Comparison of ENCODE assay signal across 14 cellular contexts in the genomic region with DNA sequence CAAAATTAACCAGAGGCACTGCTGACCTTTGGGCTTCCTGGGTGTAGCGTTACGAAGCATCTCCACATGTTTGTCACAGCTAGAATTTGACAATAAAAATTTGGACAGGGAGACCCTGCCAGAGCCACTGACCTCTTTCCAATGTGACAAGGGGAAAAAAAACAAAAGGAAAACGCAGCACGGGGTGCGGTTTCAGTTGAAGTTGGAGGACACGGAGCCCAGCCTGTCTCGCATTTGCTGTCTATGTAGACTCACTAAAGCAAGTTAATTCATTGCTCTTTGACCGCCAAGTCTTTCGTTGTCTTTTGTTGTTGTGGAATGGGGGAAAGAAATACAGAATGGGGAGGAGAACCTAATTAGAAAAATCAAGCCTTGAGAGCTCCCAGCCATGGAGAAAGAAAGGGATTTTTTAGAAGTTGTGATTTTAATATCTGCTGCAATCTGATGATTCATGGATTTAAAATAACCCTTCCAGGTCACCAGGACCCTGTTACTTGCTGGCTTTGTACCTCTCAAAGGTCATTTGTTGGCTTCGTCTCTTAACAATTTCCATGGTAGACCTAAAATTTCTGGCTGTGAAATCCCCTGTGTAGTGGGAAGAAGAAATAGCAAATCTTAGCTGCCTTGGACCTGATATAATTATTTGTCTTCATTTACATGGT.
DNase-seq lines count a peak whose midpoint lies in the region; ATAC-seq, FAIRE-seq and TF ChIP-seq lines count a peak whose summit lies in the region.
"Had no signal": no experiment of that assay in that cellular context is flagged by ENCODE, and none has a peak within 500 bp of the region (broad histone marks: within the 10 kb centered on the region; RNA-seq: fewer than 3 reads in every experiment).

No MANE protein-coding gene starts in this region.

- peak overlapping the region in 2 of 12 donors; percentile 0 to 6 for H3K4me3 ChIP-seq in heart left ventricle
- no peak overlapping the region for H3K4me3 ChIP-seq in effector memory CD4-positive, alpha-beta T cell (ENCODE audit: insufficient read depth, low read depth, low read length, poor library complexity, severe bottlenecking)

- intact Hi-C loops in heart left ventricle (cut with DNase I) = loop anchor here in 2 of 10 donors (5.0 to 10.0 kb wide), 2 partner anchors 46 to 76 kb away; a partner anchor contains a TSS

- H3K9me3 ChIP-seq in heart left ventricle = no peaks in the 10 kb centered on the region
- no peaks in the 10 kb centered on the region for H3K9me3 ChIP-seq in effector memory CD4-positive, alpha-beta T cell (ENCODE audit: control insufficient read depth, low read length)

- peaks cover 61% of the 10 kb centered on the region for H3K4me1 Mint-ChIP-seq in WTC11
- H3K4me1 Mint-ChIP-seq: activated naive CD8-positive, alpha-beta T cell treated with anti-CD3 and anti-CD28 coated beads, Interleukin-2, amount 10 ng/mL, durations not matched to agents 7 days and 5 days had no signal

- H3K36me3 ChIP-seq in heart left ventricle = no peaks in the 10 kb centered on the region
- no peaks in the 10 kb centered on the region for H3K36me3 ChIP-seq in effector memory CD4-positive, alpha-beta T cell (ENCODE audit: control insufficient read depth, insufficient read depth, low read length)

- CTCF ChIA-PET in WTC11 (lab: Charles Lee) = no interaction called here

- H3K4me3 Mint-ChIP-seq in WTC11 = no peak overlapping the region
- H3K4me3 Mint-ChIP-seq: activated naive CD8-positive, alpha-beta T cell treated with anti-CD3 and anti-CD28 coated beads, Interleukin-2, amount 10 ng/mL, durations not matched to agents 7 days and 5 days; dendritic cell treated with granulocyte-macrophage colony-stimulating factor and Interleukin-4, amounts not matched to agents 40 ng/mL and 50 ng/mL, for 4 days; immature natural killer cell had no signal

- peak overlapping the region; percentile 66 for H3K27ac Mint-ChIP-seq in WTC11
- H3K27ac Mint-ChIP-seq: activated naive CD8-positive, alpha-beta T cell treated with anti-CD3 and anti-CD28 coated beads, Interleukin-2, amount 10 ng/mL, durations not matched to agents 7 days and 5 days; dendritic cell treated with granulocyte-macrophage colony-stimulating factor and Interleukin-4, amounts not matched to agents 40 ng/mL and 50 ng/mL, for 4 days had no signal

- peaks cover 8% of the 10 kb centered on the region for H3K36me3 Mint-ChIP-seq in WTC11
- H3K36me3 Mint-ChIP-seq: activated naive CD8-positive, alpha-beta T cell treated with anti-CD3 and anti-CD28 coated beads, Interleukin-2, amount 10 ng/mL, durations not matched to agents 7 days and 5 days; immature natural killer cell had no signal

- H3K9me3 Mint-ChIP-seq in WTC11 = no peaks in the 10 kb centered on the region
- H3K9me3 Mint-ChIP-seq: activated naive CD8-positive, alpha-beta T cell treated with anti-CD3 and anti-CD28 coated beads, Interleukin-2, amount 10 ng/mL, durations not matched to agents 7 days and 5 days; dendritic cell treated with granulocyte-macrophage colony-stimulating factor and Interleukin-4, amounts not matched to agents 40 ng/mL and 50 ng/mL, for 4 days; immature natural killer cell had no signal

- no peak for TF ChIP-seq POLR2A in heart left ventricle (IDR thresholded peaks at IDR 0.05)
- no peak for TF ChIP-seq POLR2A in H54 (IDR thresholded peaks at IDR 0.05; ENCODE audit: low read depth, low read length)

- peak overlapping the region in 11 of 12 donors; percentile 7 to 55 (median 49) for H3K27ac ChIP-seq in heart left ventricle
- H3K27ac ChIP-seq in effector memory CD4-positive, alpha-beta T cell (ENCODE audit: insufficient read depth, low read length, poor library complexity, severe bottlenecking) = no peak overlapping the region

- POLR2A ChIA-PET in WTC11 (lab: Charles Lee) = no interaction called here

- DNase-seq in Ammon's horn (ENCODE audit: low spot score) (peak; percentile 23), WTC11 (ENCODE audit: low spot score) (no peak), heart left ventricle (no peak), putamen (ENCODE audit: low spot score) (peak; percentile 34), NCI-H146 (lab: John Stamatoyannopoulos, UW) (no peak), H54 (ENCODE audit: insufficient read length, low spot score) (no peak), NCI-H1105 treated with DMSO at 0.1 percent for 48 hours (lab: John Stamatoyannopoulos, UW) (no peak)
- no peak for DNase-seq in effector memory CD4-positive, alpha-beta T cell
- DNase-seq: activated CD4-positive, CD25-positive, alpha-beta regulatory T cell; activated naive CD8-positive, alpha-beta T cell treated with anti-CD3 and anti-CD28 coated beads, Interleukin-2, amount 10 ng/mL, durations not matched to agents 7 days and 5 days; immature natural killer cell; NCI-H1048; NCI-H2227 treated with DMSO at 0.1 percent for 48 hours had no signal

- no peaks in the 10 kb centered on the region for H3K27me3 ChIP-seq in heart left ventricle
- no peaks in the 10 kb centered on the region for H3K27me3 ChIP-seq in effector memory CD4-positive, alpha-beta T cell (replicated peaks; ENCODE audit: control insufficient read depth, insufficient read depth, low read length, poor library complexity, severe bottlenecking)

- peaks cover 3 to 40% (median 29%) of the 10 kb centered on the region in 12 donors for H3K4me1 ChIP-seq in heart left ventricle
- H3K4me1 ChIP-seq in effector memory CD4-positive, alpha-beta T cell (ENCODE audit: control insufficient read depth, insufficient read depth, low read length, poor library complexity, severe bottlenecking) = no peaks in the 10 kb centered on the region

- H3K27me3 Mint-ChIP-seq in WTC11 (ENCODE audit: low read depth) = no peaks in the 10 kb centered on the region

- ATAC-seq in WTC11 (no peak), heart left ventricle (peak in 1 of 4 donors; percentile 11)

- TF ChIP-seq CTCF in WTC11 (IDR thresholded peaks at IDR 0.05) (no peak), heart left ventricle (IDR thresholded peaks at IDR 0.05) (no peak)

- FAIRE-seq in H54 (lab: Jason Lieb, UNC) = no peak

- WGBS in heart left ventricle, 4 donors = 41 to 62% (median 55%) methylated on average over 10 of the region's 10 CpGs

TF ChIP-seq in WTC11, 78 proteins besides CTCF, POLR2A, EP300 and RAD21 (continues in another document):
- TF ChIP-seq, protein P1, sequence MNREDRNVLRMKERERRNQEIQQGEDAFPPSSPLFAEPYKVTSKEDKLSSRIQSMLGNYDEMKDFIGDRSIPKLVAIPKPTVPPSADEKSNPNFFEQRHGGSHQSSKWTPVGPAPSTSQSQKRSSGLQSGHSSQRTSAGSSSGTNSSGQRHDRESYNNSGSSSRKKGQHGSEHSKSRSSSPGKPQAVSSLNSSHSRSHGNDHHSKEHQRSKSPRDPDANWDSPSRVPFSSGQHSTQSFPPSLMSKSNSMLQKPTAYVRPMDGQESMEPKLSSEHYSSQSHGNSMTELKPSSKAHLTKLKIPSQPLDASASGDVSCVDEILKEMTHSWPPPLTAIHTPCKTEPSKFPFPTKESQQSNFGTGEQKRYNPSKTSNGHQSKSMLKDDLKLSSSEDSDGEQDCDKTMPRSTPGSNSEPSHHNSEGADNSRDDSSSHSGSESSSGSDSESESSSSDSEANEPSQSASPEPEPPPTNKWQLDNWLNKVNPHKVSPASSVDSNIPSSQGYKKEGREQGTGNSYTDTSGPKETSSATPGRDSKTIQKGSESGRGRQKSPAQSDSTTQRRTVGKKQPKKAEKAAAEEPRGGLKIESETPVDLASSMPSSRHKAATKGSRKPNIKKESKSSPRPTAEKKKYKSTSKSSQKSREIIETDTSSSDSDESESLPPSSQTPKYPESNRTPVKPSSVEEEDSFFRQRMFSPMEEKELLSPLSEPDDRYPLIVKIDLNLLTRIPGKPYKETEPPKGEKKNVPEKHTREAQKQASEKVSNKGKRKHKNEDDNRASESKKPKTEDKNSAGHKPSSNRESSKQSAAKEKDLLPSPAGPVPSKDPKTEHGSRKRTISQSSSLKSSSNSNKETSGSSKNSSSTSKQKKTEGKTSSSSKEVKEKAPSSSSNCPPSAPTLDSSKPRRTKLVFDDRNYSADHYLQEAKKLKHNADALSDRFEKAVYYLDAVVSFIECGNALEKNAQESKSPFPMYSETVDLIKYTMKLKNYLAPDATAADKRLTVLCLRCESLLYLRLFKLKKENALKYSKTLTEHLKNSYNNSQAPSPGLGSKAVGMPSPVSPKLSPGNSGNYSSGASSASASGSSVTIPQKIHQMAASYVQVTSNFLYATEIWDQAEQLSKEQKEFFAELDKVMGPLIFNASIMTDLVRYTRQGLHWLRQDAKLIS (CRISPR knock-in tag; IDR thresholded peaks at IDR 0.05; ENCODE audit: borderline replicate concordance) = no peak
- no peak for TF ChIP-seq TP53 (CRISPR knock-in tag; IDR thresholded peaks at IDR 0.05)
- TF ChIP-seq SMAD3 (CRISPR knock-in tag; IDR thresholded peaks at IDR 0.05; ENCODE audit: borderline replicate concordance) = no peak
- TF ChIP-seq ETV6 (CRISPR knock-in tag; IDR thresholded peaks at IDR 0.05) = no peak
- TF ChIP-seq, protein P2, sequence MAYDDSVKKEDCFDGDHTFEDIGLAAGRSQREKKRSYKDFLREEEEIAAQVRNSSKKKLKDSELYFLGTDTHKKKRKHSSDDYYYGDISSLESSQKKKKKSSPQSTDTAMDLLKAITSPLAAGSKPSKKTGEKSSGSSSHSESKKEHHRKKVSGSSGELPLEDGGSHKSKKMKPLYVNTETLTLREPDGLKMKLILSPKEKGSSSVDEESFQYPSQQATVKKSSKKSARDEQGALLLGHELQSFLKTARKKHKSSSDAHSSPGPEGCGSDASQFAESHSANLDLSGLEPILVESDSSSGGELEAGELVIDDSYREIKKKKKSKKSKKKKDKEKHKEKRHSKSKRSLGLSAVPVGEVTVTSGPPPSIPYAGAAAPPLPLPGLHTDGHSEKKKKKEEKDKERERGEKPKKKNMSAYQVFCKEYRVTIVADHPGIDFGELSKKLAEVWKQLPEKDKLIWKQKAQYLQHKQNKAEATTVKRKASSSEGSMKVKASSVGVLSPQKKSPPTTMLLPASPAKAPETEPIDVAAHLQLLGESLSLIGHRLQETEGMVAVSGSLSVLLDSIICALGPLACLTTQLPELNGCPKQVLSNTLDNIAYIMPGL (CRISPR knock-in tag; IDR thresholded peaks at IDR 0.05) = no peak
- no peak for TF ChIP-seq MXD4 (CRISPR knock-in tag; IDR thresholded peaks at IDR 0.05; ENCODE audit: borderline replicate concordance)
- TF ChIP-seq FOXJ3 (CRISPR knock-in tag; IDR thresholded peaks at IDR 0.05; ENCODE audit: borderline replicate concordance) = no peak
- TF ChIP-seq CBFB (CRISPR knock-in tag; IDR thresholded peaks at IDR 0.05; ENCODE audit: low read depth) = no peak
- TF ChIP-seq JUN (CRISPR knock-in tag; IDR thresholded peaks at IDR 0.05) = no peak
- no peak for TF ChIP-seq NR1H2 (CRISPR knock-in tag; IDR thresholded peaks at IDR 0.05)
- no peak for TF ChIP-seq NR2C2 (CRISPR knock-in tag; IDR thresholded peaks at IDR 0.05)

Comparison
In these comparisons a context has a peak if more than half of its experiments do, and no peak if none do; other contexts are left out.
1. DNase-seq: peak in Ammon's horn (single experiment) and putamen (single experiment); none in WTC11 (single experiment), heart left ventricle (0 of 5), NCI-H146 (single experiment), H54 (single experiment), NCI-H1105 treated with DMSO at 0.1 percent for 48 hours (single experiment) and effector memory CD4-positive, alpha-beta T cell (0 of 3).